23 cellular contexts compared by ENCODE assay signal in genomic region chr4:125704726-125705125, GRCh38.
A peak's percentile ranks its signal among the peaks of the same experiment; 100 is the strongest.
DNase-seq lines count a peak whose midpoint lies in the region; ATAC-seq and TF ChIP-seq lines count a peak whose summit lies in the region.
"Had no signal": no experiment of that assay in that cellular context is flagged by ENCODE, and none has a peak within 500 bp of the region (broad histone marks: within the 10 kb centered on the region; RNA-seq: fewer than 3 reads in every experiment).

No MANE protein-coding gene starts in this region.

- DNase-seq in SK-N-SH (no peak), SJSA1 (ENCODE audit: low read depth in 1 of 2, low spot score in 2 of 2) (peak in 1 of 2 experiments; percentile 46), fibroblast of the aortic adventitia (ENCODE audit: low read depth) (peak; percentile 25), D341Med (ENCODE audit: low spot score) (no peak), RKO (ENCODE audit: low spot score) (no peak)
- DNase-seq: activated CD4-positive, alpha-beta T cell treated with anti-CD3 and anti-CD28 coated beads for 1 hour; adrenal gland; effector CD4-positive, alpha-beta T cell; H7; hippocampal formation; Kasumi-1; kidney; mesenchymal stem cell; NCI-H1417; NCI-H2171 treated with DMSO at 0.1 percent for 48 hours; NCI-H748 treated with DMSO at 0.1 percent for 48 hours; stimulated activated CD4-positive, alpha-beta T cell treated with anti-CD3 and anti-CD28 coated beads, Interleukin-4, amount 100 ng/mL, for 4 hours had no signal

- H3K4me3 ChIP-seq in SK-N-SH (ENCODE audit: low read depth in 2 of 2, low read length in 1 of 2) (no peak overlapping the region), SJSA1 (no peak overlapping the region), fibroblast of the aortic adventitia (ENCODE audit: low read depth, low read length) (no peak overlapping the region)
- H3K4me3 ChIP-seq: adrenal gland, SK-N-MC had no signal

- no peak overlapping the region for H3K4me2 ChIP-seq in SK-N-SH

- H2AFZ ChIP-seq in SK-N-SH (ENCODE audit: low read depth) = no peak overlapping the region

- TF ChIP-seq EP300 in SK-N-SH (IDR thresholded peaks at IDR 0.05; ENCODE audit: borderline replicate concordance in 1 of 2, low read depth in 1 of 2, low read length in 1 of 2) = no peak

- H3F3A ChIP-seq in SK-N-SH (replicated peaks; ENCODE audit: insufficient read depth) = no peaks in the 10 kb centered on the region

- H3K9ac ChIP-seq in SK-N-SH = no peak overlapping the region

- 58% methylated on average over 3 of the region's 3 CpGs for WGBS in SK-N-SH (ENCODE audit: low lambda C conversion rate)

- H3K79me2 ChIP-seq in SK-N-SH (ENCODE audit: insufficient read depth) = no peaks in the 10 kb centered on the region

- H4K20me1 ChIP-seq in SK-N-SH (ENCODE audit: insufficient read depth) = no peaks in the 10 kb centered on the region

- ATAC-seq in SK-N-SH treated with all-trans-retinoic acid at 6 μM for 48 hours (no peak), HG02884 (IDR thresholded peaks at IDR 0.05; ENCODE audit: unreplicated experiment) (no peak), HG02571 (IDR thresholded peaks at IDR 0.05; ENCODE audit: unreplicated experiment) (no peak)
- ATAC-seq: natural killer cell treated with Interleukin-12 subunit alpha and Interleukin-12 subunit beta and Interleukin-15 and Interleukin-18, amount 100 ng/mL, for 72 hours had no signal

- TF ChIP-seq RAD21 in SK-N-SH (IDR thresholded peaks at IDR 0.05; ENCODE audit: low read length) = no peak

- H3K36me3 ChIP-seq in SK-N-SH (replicated peaks in 1 of 2; ENCODE audit: control insufficient read depth in 1 of 2, insufficient read depth in 2 of 2, low read length in 1 of 2) (no peaks in the 10 kb centered on the region), SJSA1 (no peaks in the 10 kb centered on the region)
- H3K36me3 ChIP-seq: adrenal gland had no signal

- H3K27ac ChIP-seq in SK-N-SH (ENCODE audit: low read depth in 2 of 2, low read length in 1 of 2) (no peak overlapping the region), SJSA1 (peak overlapping the region; percentile 83)
- H3K27ac ChIP-seq: 22Rv1, adrenal gland had no signal

- CTCF ChIA-PET in SK-N-SH (lab: Yijun Ruan, JAX) = no interaction called here

- peaks cover 0 to 17% of the 10 kb centered on the region in 2 experiments; a peak in 2 of 4 replicates for H3K4me1 ChIP-seq in SK-N-SH (ENCODE audit: control insufficient read depth in 1 of 2, insufficient read depth in 2 of 2, low read depth in 1 of 2, low read length in 1 of 2)
- H3K4me1 ChIP-seq in SJSA1 (replicated peaks) = peaks cover 37% of the 10 kb centered on the region
- H3K4me1 ChIP-seq: adrenal gland had no signal

- H3K9me3 ChIP-seq in SK-N-SH (no peaks in the 10 kb centered on the region), SJSA1 (replicated peaks) (no peaks in the 10 kb centered on the region)
- H3K9me3 ChIP-seq: adrenal gland had no signal

- POLR2A ChIA-PET in SK-N-SH (lab: Yijun Ruan, JAX) = no interaction called here

- no peaks in the 10 kb centered on the region for H3K9me2 ChIP-seq in SK-N-SH

- TF ChIP-seq CTCF in SK-N-SH (IDR thresholded peaks at IDR 0.05) (no peak), fibroblast of the aortic adventitia (IDR thresholded peaks at IDR 0.05; ENCODE audit: insufficient read depth, low read length) (no peak)

- H3K27me3 ChIP-seq in SK-N-SH (ENCODE audit: insufficient read depth) (no peaks in the 10 kb centered on the region), SJSA1 (replicated peaks) (no peaks in the 10 kb centered on the region)
- H3K27me3 ChIP-seq: adrenal gland had no signal

TF ChIP-seq in SK-N-SH, 30 proteins besides CTCF, POLR2A, EP300 and RAD21:
- no peak for TF ChIP-seq EZH2phosphoT487 (IDR thresholded peaks at IDR 0.05; ENCODE audit: borderline replicate concordance, low read depth)
- peak; percentile 66; the same call in 1 of the 2 replicates for TF ChIP-seq TEAD4 (IDR thresholded peaks at IDR 0.05; ENCODE audit: borderline replicate concordance, insufficient read depth)
- TF ChIP-seq FOXJ3 (CRISPR knock-in tag; IDR thresholded peaks at IDR 0.05) = no peak
- TF ChIP-seq TCF12 (IDR thresholded peaks at IDR 0.05) = peak; percentile 18; the same call in 1 of the 2 replicates
- TF ChIP-seq JUND (IDR thresholded peaks at IDR 0.05) = 0 out of 2 replicates have a peak, but pooled peaks have one; percentile 13
- no peak for TF ChIP-seq USF1 (IDR thresholded peaks at IDR 0.05; ENCODE audit: borderline replicate concordance, low read depth)
- no peak for TF ChIP-seq REST (IDR thresholded peaks at IDR 0.05; ENCODE audit: low read depth, low read length)
- no peak for TF ChIP-seq FOSL2 (IDR thresholded peaks at IDR 0.05; ENCODE audit: borderline replicate concordance, low read depth)

TF ChIP-seq in SK-N-SH treated with all-trans-retinoic acid at 6 μM for 48 hours, 23 proteins besides CTCF, POLR2A, EP300 and RAD21:
- no peak for TF ChIP-seq TSHZ2 (CRISPR knock-in tag; IDR thresholded peaks at IDR 0.05)
- TF ChIP-seq PATZ1 (CRISPR knock-in tag; IDR thresholded peaks at IDR 0.05; ENCODE audit: borderline replicate concordance) = no peak
- TF ChIP-seq ZFP30 (CRISPR knock-in tag; IDR thresholded peaks at IDR 0.05) = no peak
- no peak for TF ChIP-seq POU6F1 (CRISPR knock-in tag; IDR thresholded peaks at IDR 0.05; ENCODE audit: borderline replicate concordance, low read depth)
- no peak for TF ChIP-seq RARB (CRISPR knock-in tag; IDR thresholded peaks at IDR 0.05)
- no peak for TF ChIP-seq TOX (CRISPR knock-in tag; IDR thresholded peaks at IDR 0.05; ENCODE audit: borderline replicate concordance)
- TF ChIP-seq CSDC2 (CRISPR knock-in tag; IDR thresholded peaks at IDR 0.05) = no peak
- TF ChIP-seq ZNF70 (CRISPR knock-in tag; IDR thresholded peaks at IDR 0.05) = no peak
- TF ChIP-seq PPARA (CRISPR knock-in tag; IDR thresholded peaks at IDR 0.05; ENCODE audit: borderline replicate concordance) = no peak
- TF ChIP-seq ZC3H10 (CRISPR knock-in tag; IDR thresholded peaks at IDR 0.05) = no peak
- no peak for TF ChIP-seq ESRRG (CRISPR knock-in tag; IDR thresholded peaks at IDR 0.05)
- TF ChIP-seq TCF4 (CRISPR knock-in tag; IDR thresholded peaks at IDR 0.05; ENCODE audit: borderline replicate concordance) = no peak
- TF ChIP-seq ZNF565 (CRISPR knock-in tag; conservative IDR thresholded peaks at IDR 0.05; ENCODE audit: low read depth) = no peak
- TF ChIP-seq BACH2 (CRISPR knock-in tag; IDR thresholded peaks at IDR 0.05; ENCODE audit: borderline replicate concordance) = no peak
